In the genomic region with DNA sequence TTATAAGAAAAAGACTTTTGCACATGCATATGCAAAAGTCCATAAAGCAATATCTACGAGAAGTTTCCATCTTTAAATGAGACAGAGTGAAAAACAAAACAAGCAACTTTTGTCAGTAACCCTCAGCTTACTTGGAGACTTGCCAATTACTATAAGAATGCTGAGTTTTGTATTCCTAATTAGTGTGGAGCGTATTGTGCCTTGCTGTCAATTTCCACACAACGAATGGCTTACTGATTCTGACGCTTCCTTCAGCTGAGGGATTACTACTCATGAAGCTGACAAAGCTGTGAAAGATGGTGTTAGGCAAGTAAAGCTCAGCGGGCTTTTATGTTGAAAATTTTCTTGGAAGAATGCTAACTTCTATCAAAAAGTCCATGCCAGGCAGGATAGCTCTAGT, we compare ENCODE assay signal across 15 cellular contexts.
"Had no signal": no experiment of that assay in that cellular context is flagged by ENCODE, and none has a peak within 500 bp of the region (broad histone marks: within the 10 kb centered on the region; RNA-seq: fewer than 3 reads in every experiment).

No MANE protein-coding gene starts in this region.

- H3K4me1 ChIP-seq: body of pancreas had no signal

- H3K27ac ChIP-seq: body of pancreas, pancreas had no signal

- H3K9me3 ChIP-seq: body of pancreas, pancreas had no signal

- H3K27me3 ChIP-seq: body of pancreas, pancreas had no signal

- H3K36me3 ChIP-seq: pancreas had no signal

- ATAC-seq: body of pancreas; effector memory CD8-positive, alpha-beta T cell; left lobe of liver; stimulated activated memory B cell treated with anti-CD40 and anti-IgM and Interleukin-4, amounts not matched to agents 10 μg/mL and 1 μg/mL and 100 μg/mL, for 72 hours; T-helper 17 cell had no signal

- H3K4me3 ChIP-seq: body of pancreas, pancreas had no signal

- DNase-seq: activated B cell treated with CpG ODN at 0.5 μM for 24 hours; activated CD4-positive, alpha-beta T cell treated with anti-CD3 and anti-CD28 coated beads, Interleukin-2, amount 10 ng/mL, durations not matched to agents 7 days and 5 days; activated effector memory CD4-positive, alpha-beta T cell treated with Interleukin-2 at 50 U/mL for 16 hours; activated T-cell treated with anti-CD3 and anti-CD28 coated beads, Interleukin-2, amount 50 U/mL, for 24 hours; amniotic stem cell; body of pancreas; cortex of kidney; effector memory CD8-positive, alpha-beta T cell; erythroblast; pancreas; right cardiac atrium; stimulated activated CD4-positive, alpha-beta T cell treated with anti-CD3 and anti-CD28 coated beads, Interleukin-1b, Interleukin-23, amount 100 ng/mL, for 48 hours; T-helper 17 cell had no signal
